ENCODE assay signal across 33 cellular contexts in the genomic region with DNA sequence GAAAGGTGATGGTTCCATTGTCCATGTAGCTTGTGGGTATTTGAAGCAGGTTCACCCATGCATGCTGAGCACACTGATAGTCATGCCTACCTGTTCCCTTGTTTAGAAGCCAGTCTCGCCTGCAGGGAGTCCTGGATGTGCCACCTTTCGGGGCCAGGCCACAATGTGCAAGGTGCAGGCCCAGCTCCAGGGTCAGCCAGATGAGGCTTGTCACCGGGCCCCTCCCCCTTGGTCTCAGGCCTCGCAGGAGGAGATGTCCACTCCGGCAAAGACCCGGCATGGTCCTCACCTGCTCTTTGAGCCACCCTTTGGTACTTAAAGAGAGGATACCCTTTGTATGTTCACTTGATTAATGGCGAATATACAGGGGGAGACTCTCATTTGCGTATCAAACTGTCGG.
DNase-seq lines count a peak whose midpoint lies in the region; ATAC-seq, FAIRE-seq and TF ChIP-seq lines count a peak whose summit lies in the region.
"Had no signal": no experiment of that assay in that cellular context is flagged by ENCODE, and none has a peak within 500 bp of the region (broad histone marks: within the 10 kb centered on the region; RNA-seq: fewer than 3 reads in every experiment).

No MANE protein-coding gene starts in this region.

- dilution Hi-C loops in IMR-90 (cut with HindIII; ENCODE audit: low sequenced_read_pairs, unreplicated experiment) = no loop called here

- peaks cover 15% of the 10 kb centered on the region for H3K79me2 ChIP-seq in osteoblast (ENCODE audit: insufficient read depth, low read length)

- H4K20me1 ChIP-seq in IMR-90 (ENCODE audit: insufficient read depth, low read length) (peaks cover 22% of the 10 kb centered on the region), osteoblast (ENCODE audit: insufficient read depth, low read length) (peaks cover 9% of the 10 kb centered on the region)
- H4K20me1 ChIP-seq: BLaER1; BLaER1 treated with 17β-estradiol and CSF1 and Interleukin-3, amounts not matched to agents 10 nM and 100 nM had no signal

- FAIRE-seq in bronchial epithelial cell (lab: Jason Lieb, UNC) (peak; percentile 36), GM12892 (lab: Jason Lieb, UNC) (no peak)
- FAIRE-seq: A204.1, A549, D721Med had no signal

- CTCF ChIA-PET in IMR-90 (lab: Yijun Ruan, JAX) = no interaction called here

- no TSS peak for BruUV-seq in IMR-90 (replicated peaks; lab: Mats Ljungman, UMichigan)

- H3K4me2 ChIP-seq in IMR-90 (ENCODE audit: low read depth, low read length) (no peak overlapping the region), osteoblast (ENCODE audit: insufficient read depth, low read length) (no peak overlapping the region)
- H3K4me2 ChIP-seq: A549; BLaER1; BLaER1 treated with 17β-estradiol and CSF1 and Interleukin-3, amounts not matched to agents 10 nM and 100 nM had no signal

- no peaks in the 10 kb centered on the region for H3K27me3 ChIP-seq in IMR-90 (ENCODE audit: control insufficient read depth, insufficient read depth, low read length)
- no peaks in the 10 kb centered on the region for H3K27me3 ChIP-seq in bronchial epithelial cell (ENCODE audit: control insufficient read depth, insufficient read depth, low read length)
- H3K27me3 ChIP-seq in osteoblast (ENCODE audit: insufficient read depth, low read length) = no peaks in the 10 kb centered on the region
- H3K27me3 ChIP-seq: BE2C; BLaER1; BLaER1 treated with 17β-estradiol and CSF1 and Interleukin-3, amounts not matched to agents 10 nM and 100 nM had no signal

- no peak overlapping the region for H2BK15ac ChIP-seq in IMR-90 (ENCODE audit: low read depth, low read length)

- H2BK20ac ChIP-seq in IMR-90 (ENCODE audit: low read depth, low read length) = no peak overlapping the region

- H2BK120ac ChIP-seq in IMR-90 (ENCODE audit: low read depth, low read length) = no peak overlapping the region

- TF ChIP-seq POLR2A in IMR-90 (IDR thresholded peaks at IDR 0.05; ENCODE audit: low read depth, low read length) (no peak), GM12892 (IDR thresholded peaks at IDR 0.05; ENCODE audit: low read depth, low read length) (no peak)

- H2AK5ac ChIP-seq in IMR-90 (ENCODE audit: low read depth, low read length) = no peak overlapping the region

- peak overlapping the region; percentile 55 for H2AK9ac ChIP-seq in IMR-90 (replicated peaks; ENCODE audit: low read depth, low read length, poor library complexity)

- H3K4me3 ChIP-seq in IMR-90 (ENCODE audit: insufficient read depth, low read depth, low read length) = no peak overlapping the region
- no peak overlapping the region for H3K4me3 ChIP-seq in bronchial epithelial cell (ENCODE audit: low read depth, low read length)
- no peak overlapping the region for H3K4me3 ChIP-seq in osteoblast (ENCODE audit: insufficient read depth, low read length)
- H3K4me3 ChIP-seq: A549; BLaER1; BLaER1 treated with 17β-estradiol and CSF1 and Interleukin-3, amounts not matched to agents 10 nM and 100 nM had no signal

- no peak overlapping the region for H4K5ac ChIP-seq in IMR-90 (ENCODE audit: low read depth, low read length)

- no peak overlapping the region for H4K91ac ChIP-seq in IMR-90 (ENCODE audit: insufficient read depth, low read depth, low read length)

- H3K9me1 ChIP-seq in IMR-90 (ENCODE audit: insufficient read depth, low read length) = peaks cover 8% of the 10 kb centered on the region

- H3K4ac ChIP-seq in IMR-90 (ENCODE audit: low read depth, low read length) = no peak overlapping the region

- H2BK5ac ChIP-seq in IMR-90 (ENCODE audit: low read depth, low read length, poor library complexity, severe bottlenecking) = no peak overlapping the region

- H3K4me1 ChIP-seq in IMR-90 (ENCODE audit: control insufficient read depth, insufficient read depth, low read length) = no peaks in the 10 kb centered on the region
- no peaks in the 10 kb centered on the region for H3K4me1 ChIP-seq in osteoblast (ENCODE audit: insufficient read depth, low read length)
- H3K4me1 ChIP-seq: A549; BE2C; BLaER1; BLaER1 treated with 17β-estradiol and CSF1 and Interleukin-3, amounts not matched to agents 10 nM and 100 nM; Caco-2 had no signal

- 94% methylated on average over 5 of the region's 9 CpGs; no CpG with 5 or more reads in 1 of the 2 experiments for WGBS in IMR-90 (ENCODE audit: extremely low coverage in 2 of 2, insufficient read length in 1 of 2), 2 experiments

- H3K23ac ChIP-seq in IMR-90 (ENCODE audit: low read depth, low read length) = no peak overlapping the region

- in situ Hi-C loops in IMR-90 (cut with MboI; ENCODE audit: low sequenced_read_pairs) = no loop called here

- no peak for TF ChIP-seq RAD21 in IMR-90 (IDR thresholded peaks at IDR 0.05; ENCODE audit: low read length)

- H3K27ac ChIP-seq in IMR-90 (ENCODE audit: insufficient read depth, low read length) (no peak overlapping the region), osteoblast (ENCODE audit: low read depth, low read length) (no peak overlapping the region)
- H3K27ac ChIP-seq: 22Rv1; A549; BLaER1; BLaER1 treated with 17β-estradiol and CSF1 and Interleukin-3, amounts not matched to agents 10 nM and 100 nM; C4-2B had no signal

- H2AFZ ChIP-seq in IMR-90 (replicated peaks; ENCODE audit: low read length, poor library complexity) = no peak overlapping the region
- H2AFZ ChIP-seq in osteoblast (ENCODE audit: low read length) = no peak overlapping the region

- H3K9me3 ChIP-seq in IMR-90 (ENCODE audit: control insufficient read depth, insufficient read depth, low read length) (no peaks in the 10 kb centered on the region), osteoblast (ENCODE audit: low read depth, low read length) (no peaks in the 10 kb centered on the region)
- H3K9me3 ChIP-seq: A549, BE2C, Caco-2 had no signal

- H3K36me3 ChIP-seq in IMR-90 (ENCODE audit: control insufficient read depth, insufficient read depth, low read length) = peaks cover 89% of the 10 kb centered on the region
- no peaks in the 10 kb centered on the region for H3K36me3 ChIP-seq in bronchial epithelial cell (ENCODE audit: control insufficient read depth, insufficient read depth, low read length)
- H3K36me3 ChIP-seq in osteoblast (ENCODE audit: insufficient read depth, low read length) = peaks cover 85% of the 10 kb centered on the region
- H3K36me3 ChIP-seq: BLaER1; BLaER1 treated with 17β-estradiol and CSF1 and Interleukin-3, amounts not matched to agents 10 nM and 100 nM had no signal

- no peak overlapping the region for H3K9ac ChIP-seq in IMR-90 (ENCODE audit: low read depth, low read length)
- H3K9ac ChIP-seq: BLaER1; BLaER1 treated with 17β-estradiol and CSF1 and Interleukin-3, amounts not matched to agents 10 nM and 100 nM had no signal

- H4K8ac ChIP-seq in IMR-90 (ENCODE audit: low read depth in 2 of 2, low read length in 2 of 2) = no peak overlapping the region

- peaks cover 4 to 34% of the 10 kb centered on the region in 2 experiments for H3K79me1 ChIP-seq in IMR-90 (ENCODE audit: low read depth in 1 of 2, low read length in 2 of 2)

- DNase-seq in IMR-90 (no peak), bronchial epithelial cell (ENCODE audit: low read depth) (no peak), osteoblast (ENCODE audit: insufficient read length, low spot score, missing footprints) (peak; percentile 1), NCI-H187 (lab: John Stamatoyannopoulos, UW) (no peak), NCI-H345 (lab: John Stamatoyannopoulos, UW) (no peak), GM12892 (ENCODE audit: insufficient read length) (no peak)
- DNase-seq: 8988T; ACHN; AML-193; BE2C; C1 segment of cervical spinal cord; Caco-2; Calu3; CD4-positive, alpha-beta memory T cell; CD4-positive, alpha-beta T cell; CD4-positive, CD25-positive, alpha-beta regulatory T cell; CD8-positive, alpha-beta memory T cell; CD8-positive, alpha-beta T cell; COR-L47; DMS 273 treated with DMSO at 0.1 percent for 48 hours; DMS153; DMS53; DMS79; DMS79 treated with DMSO at 0.1 percent for 48 hours; DND-41; EL had no signal

- no peak overlapping the region for H3K14ac ChIP-seq in IMR-90 (replicated peaks; ENCODE audit: low read depth, low read length)

- H3K18ac ChIP-seq in IMR-90 (ENCODE audit: low read depth, low read length) = no peak overlapping the region

- no peak overlapping the region for H3K56ac ChIP-seq in IMR-90 (ENCODE audit: extremely low read depth, insufficient read depth, low read length)

- POLR2A ChIA-PET in IMR-90 (lab: Charles Lee; ENCODE audit: unreplicated experiment) = no interaction called here

- ATAC-seq in IMR-90 (ENCODE audit: low read depth) = no peak
- ATAC-seq: A549; CD8-positive, alpha-beta T cell had no signal

- TF ChIP-seq CTCF in IMR-90 (conservative IDR thresholded peaks at IDR 0.05; ENCODE audit: low read depth, low read length) = no peak
- TF ChIP-seq CTCF in bronchial epithelial cell (IDR thresholded peaks at IDR 0.05; ENCODE audit: insufficient read depth, low read length, severe bottlenecking) = no peak
- no peak for TF ChIP-seq CTCF in osteoblast (IDR thresholded peaks at IDR 0.05; ENCODE audit: extremely low read depth, low read depth, low read length)

- intact Hi-C loops in IMR-90 (cut with micrococcal nuclease) = no loop called here

TF ChIP-seq in IMR-90, 13 proteins besides CTCF, POLR2A, EP300 and RAD21 (continues in another document):
- no peak for TF ChIP-seq RCOR1 (IDR thresholded peaks at IDR 0.05; ENCODE audit: insufficient replicate concordance, low read length)
- no peak for TF ChIP-seq MAZ (IDR thresholded peaks at IDR 0.05; ENCODE audit: borderline replicate concordance, low read depth, low read length)
- no peak for TF ChIP-seq MAFK (IDR thresholded peaks at IDR 0.05; ENCODE audit: low read depth, low read length)
- TF ChIP-seq CHD1 (IDR thresholded peaks at IDR 0.05; ENCODE audit: low read depth, low read length) = no peak
- TF ChIP-seq SMC3 (IDR thresholded peaks at IDR 0.05; ENCODE audit: low read depth, low read length) = no peak
- TF ChIP-seq MXI1 (IDR thresholded peaks at IDR 0.05; ENCODE audit: borderline replicate concordance, low read depth, low read length) = no peak
- no peak for TF ChIP-seq RFX5 (IDR thresholded peaks at IDR 0.05; ENCODE audit: low read depth, low read length)
- TF ChIP-seq CEBPB (IDR thresholded peaks at IDR 0.05; ENCODE audit: low read depth, low read length) = no peak
- TF ChIP-seq BHLHE40 (IDR thresholded peaks at IDR 0.05; ENCODE audit: low read depth, low read length) = no peak
- TF ChIP-seq, protein P1, sequence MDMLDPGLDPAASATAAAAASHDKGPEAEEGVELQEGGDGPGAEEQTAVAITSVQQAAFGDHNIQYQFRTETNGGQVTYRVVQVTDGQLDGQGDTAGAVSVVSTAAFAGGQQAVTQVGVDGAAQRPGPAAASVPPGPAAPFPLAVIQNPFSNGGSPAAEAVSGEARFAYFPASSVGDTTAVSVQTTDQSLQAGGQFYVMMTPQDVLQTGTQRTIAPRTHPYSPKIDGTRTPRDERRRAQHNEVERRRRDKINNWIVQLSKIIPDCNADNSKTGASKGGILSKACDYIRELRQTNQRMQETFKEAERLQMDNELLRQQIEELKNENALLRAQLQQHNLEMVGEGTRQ (IDR thresholded peaks at IDR 0.05; ENCODE audit: low read depth, low read length) = no peak
- TF ChIP-seq NFE2L2 (IDR thresholded peaks at IDR 0.05; ENCODE audit: low read depth, low read length) = no peak
- TF ChIP-seq FOS (IDR thresholded peaks at IDR 0.05; ENCODE audit: low read depth, low read length) = no peak
